10 cellular contexts compared by ENCODE assay signal in the genomic region with DNA sequence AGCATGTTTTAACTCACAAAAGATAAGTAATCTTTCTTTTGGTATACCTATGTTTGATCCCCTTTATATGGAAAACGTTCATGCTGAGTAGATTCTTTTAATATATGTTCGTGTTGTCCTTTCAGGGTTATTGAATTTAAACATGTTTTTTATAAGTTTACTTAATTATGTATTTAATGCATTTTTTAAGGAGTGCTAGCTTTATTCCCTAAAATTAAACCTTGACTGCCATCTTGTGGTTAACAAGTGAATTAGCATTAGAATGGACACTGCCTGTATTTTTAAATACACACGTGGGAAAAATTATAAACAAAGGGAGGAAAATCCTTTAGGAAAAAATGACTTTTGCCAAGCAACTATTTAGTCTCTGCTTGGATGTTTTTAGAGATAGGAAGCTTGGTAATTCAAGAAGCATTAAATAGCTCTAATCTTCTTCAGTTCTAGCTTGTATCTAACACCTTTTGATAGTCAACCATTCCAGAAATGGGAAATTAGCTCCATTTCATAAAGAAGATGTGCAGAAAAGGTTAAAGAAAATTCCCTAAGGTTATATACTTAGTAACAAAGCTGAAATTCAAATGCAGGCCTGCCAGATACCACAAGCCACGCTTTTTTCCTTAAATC. TPM values are rescaled to one million over a fixed set of nuclear protein-coding genes. Genes with fewer than 3 reads are reported as not detected.
DNase-seq lines count a peak whose midpoint lies in the region; TF ChIP-seq lines count a peak whose summit lies in the region.
"Had no signal": no experiment of that assay in that cellular context is flagged by ENCODE, and none has a peak within 500 bp of the region (broad histone marks: within the 10 kb centered on the region; RNA-seq: fewer than 3 reads in every experiment).

No MANE protein-coding gene starts in this region.

- no peaks in the 10 kb centered on the region for H3K9me3 ChIP-seq in WERI-Rb-1 (ENCODE audit: severe bottlenecking)
- H3K9me3 ChIP-seq in right atrium auricular region = no peaks in the 10 kb centered on the region
- H3K9me3 ChIP-seq in tibial artery = no peaks in the 10 kb centered on the region
- no peaks in the 10 kb centered on the region for H3K9me3 ChIP-seq in effector memory CD4-positive, alpha-beta T cell (ENCODE audit: control insufficient read depth, low read length)

- peak; percentile 56 for DNase-seq in GM03348 (ENCODE audit: low spot score)
- DNase-seq in NCI-H1092 treated with DMSO at 0.1 percent for 48 hours (lab: John Stamatoyannopoulos, UW) = peak; percentile 56
- no peak for DNase-seq in WERI-Rb-1
- no peak for DNase-seq in right atrium auricular region (ENCODE audit: low spot score)
- no peak for DNase-seq in tibial artery
- no peak for DNase-seq in H7
- no peak for DNase-seq in stimulated activated CD4-positive, alpha-beta T cell treated with anti-CD3 and anti-CD28 coated beads, Interleukin-2, amount 100 ng/mL, for 24 hours
- DNase-seq in effector memory CD4-positive, alpha-beta T cell = no peak

- peak overlapping the region; percentile 14; the same call in 1 of the 2 replicates for H3K27ac ChIP-seq in WERI-Rb-1
- H3K27ac ChIP-seq in right atrium auricular region = no peak overlapping the region
- no peak overlapping the region for H3K27ac ChIP-seq in tibial artery
- no peak overlapping the region for H3K27ac ChIP-seq in effector memory CD4-positive, alpha-beta T cell (ENCODE audit: insufficient read depth, low read length, poor library complexity, severe bottlenecking)

- H3K4me3 ChIP-seq in WERI-Rb-1 (ENCODE audit: low read depth, low read length) (no peak overlapping the region), right atrium auricular region (no peak overlapping the region), tibial artery (no peak overlapping the region), H7 (ENCODE audit: insufficient read depth, low read depth, low read length) (no peak overlapping the region)
- H3K4me3 ChIP-seq in effector memory CD4-positive, alpha-beta T cell (ENCODE audit: insufficient read depth, low read depth, low read length, poor library complexity, severe bottlenecking) = no peak overlapping the region

- intact Hi-C loops in tibial artery (cut with DNase I; ENCODE audit: low total_unique reads) = loop anchor here (2.0 kb wide), 1 partner anchor 636 kb away; no protein-coding TSS in a partner anchor

- TF ChIP-seq CTCF in WERI-Rb-1 (IDR thresholded peaks at IDR 0.05; ENCODE audit: low read depth, low read length) (0 out of 2 replicates have a peak, but pooled peaks have one; percentile 10), right atrium auricular region (IDR thresholded peaks at IDR 0.05) (peak; percentile 56 to 80), tibial artery (IDR thresholded peaks at IDR 0.05) (peak; percentile 79 to 87)

- H3K27me3 ChIP-seq in WERI-Rb-1 (ENCODE audit: insufficient read depth, low read depth, severe bottlenecking) = no peaks in the 10 kb centered on the region
- H3K27me3 ChIP-seq in right atrium auricular region = no peaks in the 10 kb centered on the region
- H3K27me3 ChIP-seq in tibial artery = no peaks in the 10 kb centered on the region
- H3K27me3 ChIP-seq in H7 (ENCODE audit: control insufficient read depth, insufficient read depth, low read length) = no peaks in the 10 kb centered on the region
- no peaks in the 10 kb centered on the region for H3K27me3 ChIP-seq in effector memory CD4-positive, alpha-beta T cell (replicated peaks; ENCODE audit: control insufficient read depth, insufficient read depth, low read length, poor library complexity, severe bottlenecking)
- H3K27me3 ChIP-seq: SJCRH30 had no signal

- peaks cover 0 to 8% of the 10 kb centered on the region in 2 donors for H3K4me1 ChIP-seq in right atrium auricular region
- H3K4me1 ChIP-seq in tibial artery = peaks cover 0 to 6% (median 0%) of the 10 kb centered on the region in 4 donors
- H3K4me1 ChIP-seq in effector memory CD4-positive, alpha-beta T cell (ENCODE audit: control insufficient read depth, insufficient read depth, low read length, poor library complexity, severe bottlenecking) = no peaks in the 10 kb centered on the region
- H3K4me1 ChIP-seq: SJCRH30 had no signal

- H3K36me3 ChIP-seq in WERI-Rb-1 (no peaks in the 10 kb centered on the region), right atrium auricular region (no peaks in the 10 kb centered on the region), tibial artery (no peaks in the 10 kb centered on the region), H7 (replicated peaks; ENCODE audit: control insufficient read depth, insufficient read depth, low read length) (no peaks in the 10 kb centered on the region)
- H3K36me3 ChIP-seq in effector memory CD4-positive, alpha-beta T cell (ENCODE audit: control insufficient read depth, insufficient read depth, low read length) = no peaks in the 10 kb centered on the region
- H3K36me3 ChIP-seq: SJCRH30 had no signal

RNA-seq across cellular contexts. Expression of gene UBE2U, which starts 43.0 kb away (rescaled TPM):
- total RNA-seq in right atrium auricular region = not detected
- total RNA-seq in H7 (2014; rRNA removed; shearing (Covaris generic)) = not detected in 2 replicates
- total RNA-seq: naive thymus-derived CD8-positive, alpha-beta T cell; SJCRH30 had no signal

Comparison
In these comparisons a context has a peak if more than half of its experiments do, and no peak if none do; other contexts are left out.
1. DNase-seq: peak in GM03348 (single experiment) and NCI-H1092 treated with DMSO at 0.1 percent for 48 hours (single experiment); none in WERI-Rb-1 (single experiment), right atrium auricular region (single experiment), tibial artery (0 of 2), H7 (single experiment), stimulated activated CD4-positive, alpha-beta T cell treated with anti-CD3 and anti-CD28 coated beads, Interleukin-2, amount 100 ng/mL, for 24 hours (0 of 2) and effector memory CD4-positive, alpha-beta T cell (0 of 3).
2. CTCF ChIP-seq: peak in every context shown above with its lines; median percentile 83 in tibial artery; 68 in right atrium auricular region; 10 in WERI-Rb-1.